ENCODE assay signal across 1 cellular context in genomic region chr16:30874244-30874820, GRCh38.
TF ChIP-seq lines count a peak whose summit lies in the region.

No MANE protein-coding gene starts in this region.

TF ChIP-seq in GM12878, 131 proteins besides CTCF, POLR2A, EP300 and RAD21:
- no peak for TF ChIP-seq POLR2AphosphoS2 (IDR thresholded peaks at IDR 0.05; ENCODE audit: low read depth, low read length)
- peak; percentile 71 for TF ChIP-seq MLLT1 (IDR thresholded peaks at IDR 0.05)
- no peak for TF ChIP-seq ZNF207 (IDR thresholded peaks at IDR 0.05; ENCODE audit: borderline replicate concordance)
